20 cellular contexts compared by ENCODE assay signal in genomic region chr11:76194872-76195668, GRCh38. TPM values are rescaled to one million over a fixed set of nuclear protein-coding genes. Genes with fewer than 3 reads are reported as not detected.
"Had no signal": no experiment of that assay in that cellular context is flagged by ENCODE, and none has a peak within 500 bp of the region (broad histone marks: within the 10 kb centered on the region; RNA-seq: fewer than 3 reads in every experiment).

No MANE protein-coding gene starts in this region.

- ATAC-seq: activated CD4-positive, CD25-positive, alpha-beta regulatory T cell treated with anti-CD3 and anti-CD28 coated beads, Interleukin-2, amount 50 U/mL, for 24 hours; activated CD8-positive, alpha-beta T cell treated with anti-CD3 and anti-CD28 coated beads, Interleukin-2, amount 10 ng/mL, durations not matched to agents 7 days and 5 days; left lung; stimulated activated memory B cell treated with anti-CD40 and anti-IgM and Interleukin-4, amounts not matched to agents 10 μg/mL and 1 μg/mL and 100 μg/mL, for 72 hours; T-cell had no signal

- H3K4me3 ChIP-seq: hepatocyte, left lung, right lobe of liver, testis had no signal

- H3K4me2 ChIP-seq: hepatocyte had no signal

- DNase-seq: activated CD4-positive, alpha-beta T cell treated with anti-CD3 and anti-CD28 coated beads, Interleukin-2, amount 10 ng/mL, durations not matched to agents 7 days and 5 days; activated CD8-positive, alpha-beta T cell treated with anti-CD3 and anti-CD28 coated beads, Interleukin-2, amount 10 ng/mL, durations not matched to agents 7 days and 5 days; activated gamma-delta T cell treated with Interleukin-2 at 50 U/mL for 16 hours; aorta; central memory CD4-positive, alpha-beta T cell; dermis blood vessel endothelial cell; effector memory CD4-positive, alpha-beta T cell; glutamatergic neuron; immature natural killer cell; left lung; nucleus accumbens; right lobe of liver; small intestine; T-cell; testis; trophoblast cell had no signal

- H3K79me2 ChIP-seq: hepatocyte had no signal

- H3K4me1 ChIP-seq: left lung, right lobe of liver had no signal

- H3K9me3 ChIP-seq: left lung, right lobe of liver, testis had no signal

- H2AFZ ChIP-seq: hepatocyte had no signal

- H3K27me3 ChIP-seq: hepatocyte, left lung, right lobe of liver, testis had no signal

- H3K36me3 ChIP-seq: left lung, right lobe of liver had no signal

- H3K27ac ChIP-seq: hepatocyte, left lung, right lobe of liver, testis, VCaP had no signal

RNA-seq across cellular contexts. Expression of gene WNT11, which starts 11.2 kb away (rescaled TPM):
- total RNA-seq: activated CD4-positive, alpha-beta T cell treated with anti-CD3 and anti-CD28 coated beads, Interleukin-2, amount 10 ng/mL, durations not matched to agents 7 days and 5 days; dermis blood vessel endothelial cell had no signal
